9 cellular contexts compared by ENCODE assay signal in the genomic region with DNA sequence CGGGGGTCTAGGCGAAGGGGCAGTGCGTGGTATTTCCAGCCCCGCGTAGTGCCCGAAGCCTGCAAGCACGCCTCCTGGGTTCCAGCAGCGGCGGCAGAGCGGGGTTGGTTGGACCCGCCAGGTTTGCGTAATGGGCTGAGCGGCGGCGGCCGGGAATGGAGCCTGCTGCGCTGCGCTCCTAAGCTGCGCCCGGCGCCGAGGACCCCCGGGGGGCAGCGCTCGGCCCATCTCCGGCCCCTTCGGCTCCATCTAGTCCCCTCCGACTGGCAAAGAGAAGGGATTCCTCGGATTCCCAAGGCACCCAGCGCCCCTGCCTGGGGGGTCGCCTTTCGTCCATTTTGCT. TPM values are rescaled to one million over a fixed set of nuclear protein-coding genes. Genes with fewer than 3 reads are reported as not detected.
DNase-seq lines count a peak whose midpoint lies in the region; ATAC-seq and TF ChIP-seq lines count a peak whose summit lies in the region.
"Not testable (repeated sequence)": the region's sequence is repeated elsewhere in the genome, so short reads cannot be mapped to it uniquely, and the experiment has no call there.
"Had no signal": no experiment of that assay in that cellular context is flagged by ENCODE, and none has a peak within 500 bp of the region (broad histone marks: within the 10 kb centered on the region; RNA-seq: fewer than 3 reads in every experiment).

No MANE protein-coding gene starts in this region.

- POLR2A ChIA-PET in AG04450 (lab: Yijun Ruan, JAX); T-cell (lab: Charles Lee): not testable (repeated sequence)

- peaks cover 0 to 11% (median 4%) of the 10 kb centered on the region in 3 donors for H3K4me1 Mint-ChIP-seq in T-cell
- H3K4me1 Mint-ChIP-seq in endothelial cell (ENCODE audit: unreplicated experiment); immature natural killer cell; stimulated activated effector memory CD8-positive, alpha-beta T cell treated with anti-CD3 and anti-CD28 coated beads, Interleukin-12 subunit alpha, Interleukin-12 subunit beta, amount 100 ng/mL, for 72 hours: not testable (repeated sequence)

- not testable (repeated sequence) for DNase-seq in AG04450 (ENCODE audit: low read depth, low spot score); HL-60 (ENCODE audit: low read depth in 1 of 2, low spot score in 1 of 2)
- DNase-seq in T-cell = peak in 18 of 34 experiments; percentile 6 to 54 (median 25)
- peak; percentile 20 for DNase-seq in activated naive CD4-positive, alpha-beta T cell treated with anti-CD3 and anti-CD28 coated beads, Interleukin-2, amount 50 U/mL, for 16 hours
- peak; percentile 16 for DNase-seq in endothelial cell (ENCODE audit: low spot score)
- peak; percentile 50 to 61 (median 60) for DNase-seq in immature natural killer cell
- peak in 1 of 2 donors; percentile 63 for DNase-seq in stimulated activated effector memory CD8-positive, alpha-beta T cell treated with anti-CD3 and anti-CD28 coated beads, Interleukin-12 subunit alpha, Interleukin-12 subunit beta, amount 100 ng/mL, for 72 hours (ENCODE audit: low spot score in 2 of 2)

- CTCF ChIA-PET in AG04450 (lab: Charles Lee); T-cell (lab: Charles Lee): not testable (repeated sequence)

- not testable (repeated sequence) for H3K27ac Mint-ChIP-seq in T-cell; endothelial cell (ENCODE audit: unreplicated experiment); immature natural killer cell; stimulated activated effector memory CD8-positive, alpha-beta T cell treated with anti-CD3 and anti-CD28 coated beads, Interleukin-12 subunit alpha, Interleukin-12 subunit beta, amount 100 ng/mL, for 72 hours

- H3K4me1 ChIP-seq in neutrophil (ENCODE audit: control insufficient read depth in 1 of 2, insufficient read depth in 1 of 2, low read depth in 1 of 2, low read length in 1 of 2) = not testable (repeated sequence)

- not testable (repeated sequence) for ATAC-seq in T-cell (replicated peaks in 1 of 4); stimulated activated effector memory CD8-positive, alpha-beta T cell treated with anti-CD3 and anti-CD28 coated beads, Interleukin-12 subunit alpha, Interleukin-12 subunit beta, amount 100 ng/mL, for 72 hours

- H3K4me3 ChIP-seq in AG04450 (ENCODE audit: low read depth, low read length) (peak overlapping the region; percentile 55), HL-60 (replicated peaks; ENCODE audit: insufficient read depth, low read length) (peak overlapping the region; percentile 44), neutrophil (ENCODE audit: low read depth in 1 of 2, low read length in 1 of 2) (peak overlapping the region; percentile 52 to 62)

- H3K27ac ChIP-seq in AG04450 (ENCODE audit: low read depth, low read length) = not testable (repeated sequence)
- H3K27ac ChIP-seq in HL-60 (replicated peaks) = peak overlapping the region; percentile 95
- peak overlapping the region; percentile 78 for H3K27ac ChIP-seq in neutrophil

- not testable (repeated sequence) for H3K27me3 Mint-ChIP-seq in T-cell; endothelial cell (ENCODE audit: unreplicated experiment); immature natural killer cell (ENCODE audit: low read depth in 3 of 3)

- not testable (repeated sequence) for H3K9me3 ChIP-seq in AG04450 (ENCODE audit: control insufficient read depth, insufficient read depth, low read length); neutrophil

- not testable (repeated sequence) for H3K9me3 Mint-ChIP-seq in T-cell; endothelial cell (ENCODE audit: unreplicated experiment); immature natural killer cell; stimulated activated effector memory CD8-positive, alpha-beta T cell treated with anti-CD3 and anti-CD28 coated beads, Interleukin-12 subunit alpha, Interleukin-12 subunit beta, amount 100 ng/mL, for 72 hours

- not testable (repeated sequence) for H3K36me3 Mint-ChIP-seq in T-cell; endothelial cell (ENCODE audit: low read depth, unreplicated experiment); immature natural killer cell; stimulated activated effector memory CD8-positive, alpha-beta T cell treated with anti-CD3 and anti-CD28 coated beads, Interleukin-12 subunit alpha, Interleukin-12 subunit beta, amount 100 ng/mL, for 72 hours

- not testable (repeated sequence) for H3K36me3 ChIP-seq in neutrophil

- TF ChIP-seq CTCF in AG04450 (IDR thresholded peaks at IDR 0.05; ENCODE audit: low read depth, low read length); HL-60 (IDR thresholded peaks at IDR 0.05; ENCODE audit: insufficient read depth, low read length); endothelial cell (IDR thresholded peaks at IDR 0.05; ENCODE audit: unreplicated experiment); neutrophil (IDR thresholded peaks at IDR 0.05): not testable (repeated sequence)

- H3K27me3 ChIP-seq in AG04450 (ENCODE audit: control insufficient read depth, insufficient read depth, low read length); HL-60 (ENCODE audit: insufficient read depth, poor library complexity, severe bottlenecking); neutrophil: not testable (repeated sequence)

- H3K4me3 Mint-ChIP-seq in T-cell (peak overlapping the region; percentile 28 to 68 (median 45)), immature natural killer cell (peak overlapping the region in 3 of 5 donors; percentile 10 to 91 (median 91))
- H3K4me3 Mint-ChIP-seq in endothelial cell (ENCODE audit: unreplicated experiment) = not testable (repeated sequence)
- H3K4me3 Mint-ChIP-seq in stimulated activated effector memory CD8-positive, alpha-beta T cell treated with anti-CD3 and anti-CD28 coated beads, Interleukin-12 subunit alpha, Interleukin-12 subunit beta, amount 100 ng/mL, for 72 hours = peak overlapping the region; percentile 28

RNA-seq across cellular contexts. Expression of a gene that starts 24.1 kb away (rescaled TPM):
- polyA plus RNA-seq in AG04450 (2011; rRNA removed) (not detected in 2 replicates), immature natural killer cell (not detected)
- polyA minus RNA-seq in AG04450 (2011; rRNA and poly(A)+ RNA removed) = not detected in 2 replicates
- total RNA-seq in T-cell (1 to 10 TPM in 3 of 5 donors, not detected in 2; 1.0 to 4.0 (median 1.4) TPM), endothelial cell (ENCODE audit: unreplicated experiment) (0.64 TPM)
- total RNA-seq: cardiac septum had no signal
